ENCODE assay signal across 16 cellular contexts in genomic region chr11:123217897-123218296, GRCh38. TPM values are rescaled to one million over a fixed set of nuclear protein-coding genes. Genes with fewer than 3 reads are reported as not detected.
DNase-seq lines count a peak whose midpoint lies in the region; ATAC-seq, FAIRE-seq and TF ChIP-seq lines count a peak whose summit lies in the region.
"Had no signal": no experiment of that assay in that cellular context is flagged by ENCODE, and none has a peak within 500 bp of the region (broad histone marks: within the 10 kb centered on the region; RNA-seq: fewer than 3 reads in every experiment).

No MANE protein-coding gene starts in this region.

- no peak overlapping the region for H4K91ac ChIP-seq in H1 (replicated peaks; ENCODE audit: insufficient read length, low read length)

- no peak for TF ChIP-seq EP300 in H1 (IDR thresholded peaks at IDR 0.05; ENCODE audit: borderline replicate concordance in 1 of 2, low read depth in 2 of 2, low read length in 2 of 2)

- H2BK5ac ChIP-seq in H1 (ENCODE audit: low read depth, low read length): no peak overlapping the region

- H3K4ac ChIP-seq in H1 (replicated peaks; ENCODE audit: insufficient read length, low read depth, low read length): no peak overlapping the region

- H2BK20ac ChIP-seq in H1 (ENCODE audit: low read length): no peak overlapping the region

- H3K9me3 ChIP-seq in H1 (ENCODE audit: insufficient read depth in 2 of 2, low read depth in 1 of 2, low read length in 1 of 2) (no peaks in the 10 kb centered on the region), WERI-Rb-1 (ENCODE audit: severe bottlenecking) (peaks cover 6% of the 10 kb centered on the region)

- H3K18ac ChIP-seq in H1 (ENCODE audit: extremely low read depth, low read length): no peak overlapping the region; the same call in 1 of the 2 replicates

- no peak overlapping the region for H4K8ac ChIP-seq in H1 (ENCODE audit: extremely low read depth, insufficient read depth, low read length)

- TF ChIP-seq RAD21 in H1 (IDR thresholded peaks at IDR 0.05 in 1 of 2, conservative IDR thresholded peaks at IDR 0.05 in 1 of 2; ENCODE audit: low read depth in 2 of 2, low read length in 2 of 2): no peak

- no peaks in the 10 kb centered on the region for H4K20me1 ChIP-seq in H1 (replicated peaks in 1 of 2; ENCODE audit: control insufficient read depth in 1 of 2, insufficient read depth in 2 of 2, low read length in 2 of 2)

- H3K14ac ChIP-seq in H1 (ENCODE audit: insufficient read length): no peak overlapping the region

- H3K36me3 ChIP-seq in H1 (ENCODE audit: control insufficient read depth in 2 of 4, insufficient read depth in 4 of 4, low read length in 3 of 4): no peaks in the 10 kb centered on the region
- no peaks in the 10 kb centered on the region for H3K36me3 ChIP-seq in WERI-Rb-1
- H3K36me3 ChIP-seq: tibial artery had no signal

- WGBS in H1 (ENCODE audit: extremely low coverage in 1 of 2, insufficient coverage in 1 of 2, insufficient read length in 1 of 2, insufficient replicate concordance in 2 of 2, low coverage in 1 of 2, low lambda C conversion rate in 2 of 2, missing lambda C conversion rate in 1 of 2), 2 experiments: 34% methylated on average over 3 of the region's 3 CpGs; no CpG with 5 or more reads in 1 of the 2 experiments

- ATAC-seq in natural killer cell: peak; percentile 27 to 44 (median 36)
- no peak for ATAC-seq in natural killer cell treated with Interleukin-12 subunit alpha and Interleukin-12 subunit beta and Interleukin-15 and Interleukin-18, amount 100 ng/mL, for 72 hours
- ATAC-seq: esophagus mucosa had no signal

- H3K4me1 ChIP-seq in H1 (replicated peaks in 1 of 4; ENCODE audit: control insufficient read depth in 3 of 4, insufficient read depth in 4 of 4, low read length in 3 of 4): peaks cover 0 to 8% (median 6%) of the 10 kb centered on the region in 4 experiments; a peak in 4 of 7 replicates
- H3K4me1 ChIP-seq: tibial artery had no signal

- H3K79me1 ChIP-seq in H1 (ENCODE audit: low read depth, low read length): no peaks in the 10 kb centered on the region

- H2BK120ac ChIP-seq in H1 (replicated peaks; ENCODE audit: low read depth, low read length): peak overlapping the region; percentile 82

- H2BK12ac ChIP-seq in H1 (ENCODE audit: low read depth, low read length): no peak overlapping the region

- no peak overlapping the region for H4K5ac ChIP-seq in H1 (ENCODE audit: insufficient read length, low read depth, low read length)

- H3K23ac ChIP-seq in H1 (ENCODE audit: insufficient read length): no peak overlapping the region

- no peak overlapping the region for H2AK5ac ChIP-seq in H1 (ENCODE audit: low read depth, low read length)

- H3K4me3 ChIP-seq in H1 (ENCODE audit: extremely low read depth in 1 of 4, insufficient read depth in 2 of 4, low read depth in 3 of 4, low read length in 4 of 4) (no peak overlapping the region), WERI-Rb-1 (ENCODE audit: low read depth, low read length) (no peak overlapping the region)
- H3K4me3 ChIP-seq: tibial artery had no signal

- H3K27me3 Mint-ChIP-seq in natural killer cell (ENCODE audit: low read depth in 2 of 2) (peaks cover 12 to 25% of the 10 kb centered on the region in 2 donors), nephron (ENCODE audit: low read depth) (peaks cover 26% of the 10 kb centered on the region)
- H3K27me3 Mint-ChIP-seq in natural killer cell treated with Interleukin-12 subunit alpha and Interleukin-12 subunit beta and Interleukin-15 and Interleukin-18, amount 100 ng/mL, for 72 hours: peaks cover 21 to 38% of the 10 kb centered on the region in 2 donors

- H3K27ac Mint-ChIP-seq in natural killer cell: no peak overlapping the region
- H3K27ac Mint-ChIP-seq in natural killer cell treated with Interleukin-12 subunit alpha and Interleukin-12 subunit beta and Interleukin-15 and Interleukin-18, amount 100 ng/mL, for 72 hours: no peak overlapping the region
- peak overlapping the region; percentile 18 to 92 (median 47) for H3K27ac Mint-ChIP-seq in nephron
- H3K27ac Mint-ChIP-seq: CD4-positive, alpha-beta memory T cell; dendritic cell treated with granulocyte-macrophage colony-stimulating factor and Interleukin-4, amounts not matched to agents 40 ng/mL and 50 ng/mL, for 4 days had no signal

- H3K4me1 Mint-ChIP-seq in natural killer cell (peaks cover 6 to 7% of the 10 kb centered on the region in 2 donors), nephron (peaks cover 26% of the 10 kb centered on the region)
- no peaks in the 10 kb centered on the region for H3K4me1 Mint-ChIP-seq in natural killer cell treated with Interleukin-12 subunit alpha and Interleukin-12 subunit beta and Interleukin-15 and Interleukin-18, amount 100 ng/mL, for 72 hours (ENCODE audit: low read depth in 2 of 2)
- H3K4me1 Mint-ChIP-seq: CD4-positive, alpha-beta memory T cell had no signal

- no peak overlapping the region for H2AFZ ChIP-seq in H1 (ENCODE audit: low read length)

- H3K9me3 Mint-ChIP-seq in natural killer cell (peaks cover 0 to 3% of the 10 kb centered on the region in 2 donors), nephron (peaks cover 14% of the 10 kb centered on the region)
- H3K9me3 Mint-ChIP-seq in natural killer cell treated with Interleukin-12 subunit alpha and Interleukin-12 subunit beta and Interleukin-15 and Interleukin-18, amount 100 ng/mL, for 72 hours: no peaks in the 10 kb centered on the region

- H3K4me2 ChIP-seq in H1 (ENCODE audit: insufficient read depth in 1 of 2, low read depth in 2 of 2, low read length in 2 of 2): no peak overlapping the region; a peak in 1 of 4 replicates

- no peak overlapping the region for H3K27ac ChIP-seq in H1 (ENCODE audit: low read depth, low read length)
- no peak overlapping the region for H3K27ac ChIP-seq in WERI-Rb-1
- H3K27ac ChIP-seq: tibial artery had no signal

- TF ChIP-seq CTCF in natural killer cell (IDR thresholded peaks at IDR 0.05) (no peak), H1 (IDR thresholded peaks at IDR 0.05; ENCODE audit: control extremely low read depth in 1 of 3, insufficient read depth in 1 of 3, low read depth in 1 of 3, low read length in 3 of 3) (no peak), nephron (IDR thresholded peaks at IDR 0.05; ENCODE audit: unreplicated experiment in 3 of 3) (no peak), WERI-Rb-1 (IDR thresholded peaks at IDR 0.05; ENCODE audit: low read depth, low read length) (no peak)

- TF ChIP-seq POLR2A in H1 (IDR thresholded peaks at IDR 0.05; ENCODE audit: control extremely low read depth in 1 of 2, low read depth in 2 of 2, low read length in 2 of 2): no peak

- H3K9ac ChIP-seq in H1 (replicated peaks in 1 of 4; ENCODE audit: extremely low read depth in 1 of 4, low read depth in 3 of 4, low read length in 3 of 4): no peak overlapping the region

- no peaks in the 10 kb centered on the region for H3K23me2 ChIP-seq in H1 (ENCODE audit: low read depth, low read length)

- peak; percentile 7 for FAIRE-seq in H1 (lab: Jason Lieb, UNC)

- H3K79me2 ChIP-seq in H1 (ENCODE audit: control insufficient read depth in 1 of 2, insufficient read depth in 2 of 2, low read length in 2 of 2): no peaks in the 10 kb centered on the region

- intact Hi-C loops in natural killer cell (cut with micrococcal nuclease): no loop called here

- DNase-seq in natural killer cell (no peak), H1 (ENCODE audit: low read depth in 1 of 2, low spot score in 2 of 2) (no peak), amniotic stem cell (lab: John Stamatoyannopoulos, UW) (no peak), NCI-H1694 treated with DMSO at 0.1 percent for 48 hours (lab: John Stamatoyannopoulos, UW) (no peak), CD1c-positive myeloid dendritic cell (ENCODE audit: extremely low spot score) (no peak), WERI-Rb-1 (no peak)
- no peak for DNase-seq in natural killer cell treated with Interleukin-12 subunit alpha and Interleukin-12 subunit beta and Interleukin-15 and Interleukin-18, amount 100 ng/mL, for 72 hours (ENCODE audit: low spot score)
- DNase-seq: activated CD4-positive, CD25-positive, alpha-beta regulatory T cell treated with anti-CD3 and anti-CD28 coated beads, Interleukin-2, amount 50 U/mL, for 72 hours; activated gamma-delta T cell treated with Interleukin-2 at 50 U/mL for 16 hours; CD4-positive, alpha-beta memory T cell; NCI-H1417 treated with DMSO at 0.1 percent for 48 hours; Right ventricle myocardium superior; tibial artery had no signal

- no peak overlapping the region for H3K56ac ChIP-seq in H1 (replicated peaks; ENCODE audit: insufficient read length, low read depth, low read length)

- POLR2A ChIA-PET in H1 (lab: Charles Lee; ENCODE audit: partially characterized antibody): interaction anchor here (1.5 to 4.0 kb wide), 3 partner anchors 15 to 76 kb away, joined by 3 to 14 read pairs (median 6); no protein-coding TSS in a partner anchor

- H3K27me3 ChIP-seq in H1 (replicated peaks in 1 of 4; ENCODE audit: control insufficient read depth in 3 of 4, extremely low read depth in 1 of 4, insufficient read depth in 3 of 4, low read length in 3 of 4): peaks cover 0 to 1% (median 0%) of the 10 kb centered on the region in 4 experiments; a peak in 1 of 7 replicates
- no peaks in the 10 kb centered on the region for H3K27me3 ChIP-seq in WERI-Rb-1 (ENCODE audit: insufficient read depth, low read depth, severe bottlenecking)

- H3K36me3 Mint-ChIP-seq in natural killer cell (no peaks in the 10 kb centered on the region), nephron (ENCODE audit: low read depth) (no peaks in the 10 kb centered on the region)
- H3K36me3 Mint-ChIP-seq in natural killer cell treated with Interleukin-12 subunit alpha and Interleukin-12 subunit beta and Interleukin-15 and Interleukin-18, amount 100 ng/mL, for 72 hours: peaks cover 5% of the 10 kb centered on the region
- H3K36me3 Mint-ChIP-seq: CD4-positive, alpha-beta memory T cell had no signal

- CTCF ChIA-PET in H1 (lab: Charles Lee; ENCODE audit: partially characterized antibody): interaction anchor here (0.7 to 1.1 kb wide), 4 partner anchors 11 to 106 kb away, joined by 3 to 4 read pairs (median 3); no protein-coding TSS in a partner anchor

- no peak overlapping the region for H2BK15ac ChIP-seq in H1 (ENCODE audit: low read length)

- no peak overlapping the region for H3K4me3 Mint-ChIP-seq in natural killer cell
- no peak overlapping the region for H3K4me3 Mint-ChIP-seq in natural killer cell treated with Interleukin-12 subunit alpha and Interleukin-12 subunit beta and Interleukin-15 and Interleukin-18, amount 100 ng/mL, for 72 hours
- no peak overlapping the region for H3K4me3 Mint-ChIP-seq in nephron
- H3K4me3 Mint-ChIP-seq: CD4-positive, alpha-beta memory T cell; dendritic cell treated with granulocyte-macrophage colony-stimulating factor and Interleukin-4, amounts not matched to agents 40 ng/mL and 50 ng/mL, for 4 days had no signal

RNA-seq across cellular contexts. Expression of gene CLMP, which starts 22.8 kb away (rescaled TPM):
- total RNA-seq in natural killer cell: under 1 TPM in 2 of 3 donors, not detected in 1; 0.07 to 0.45 TPM
- not detected for total RNA-seq in natural killer cell treated with Interleukin-12 subunit alpha and Interleukin-12 subunit beta and Interleukin-15 and Interleukin-18, amount 100 ng/mL, for 72 hours
- total RNA-seq in H1 (2021; fragmentation: NEBNext Ultra II Directional; extraction: Animal tissue kit (Norgen Biotek cat#: 25700)): 20.8 and 24.1 TPM in 2 replicates
- 9.9 and 11.5 TPM in 2 replicates for polyA plus RNA-seq in H1 (2011; rRNA removed)
- polyA plus RNA-seq in H1 (2011; cell fraction: cytosol; rRNA removed): 15.4 TPM
- polyA plus RNA-seq in H1 (2011; cell fraction: nucleus; rRNA removed): 16.9 TPM
- polyA plus RNA-seq in H1 (2012, experiment 1 of 2): 10.4 to 16.3 TPM (median 14.3 TPM) in 4 replicates
- 2.0 TPM for polyA plus RNA-seq in H1 (2012, experiment 2 of 2)
- 15.4 TPM for polyA plus RNA-seq in H1 (2013, experiment 1 of 2)
- 16.5 TPM for polyA plus RNA-seq in H1 (2013, experiment 2 of 2)
- 58.8 and 90.8 TPM in 2 replicates for polyA minus RNA-seq in H1 (2011; rRNA and poly(A)+ RNA removed)
- 13.3 TPM for polyA minus RNA-seq in H1 (2011; cell fraction: cytosol; rRNA and poly(A)+ RNA removed)
- polyA minus RNA-seq in H1 (2011; cell fraction: nucleus; rRNA and poly(A)+ RNA removed): 17.5 TPM

Comparison
In these comparisons a context has a peak if more than half of its experiments do, and no peak if none do; other contexts are left out.
1. ATAC-seq: peak in natural killer cell (3 of 3); none in natural killer cell treated with Interleukin-12 subunit alpha and Interleukin-12 subunit beta and Interleukin-15 and Interleukin-18, amount 100 ng/mL, for 72 hours (0 of 2).
2. H3K27ac Mint-ChIP-seq: peak in nephron (3 of 3); none in natural killer cell (0 of 2) and natural killer cell treated with Interleukin-12 subunit alpha and Interleukin-12 subunit beta and Interleukin-15 and Interleukin-18, amount 100 ng/mL, for 72 hours (0 of 2).
3. RNA of gene CLMP, which starts 22.8 kb away (total RNA-seq): 20.8 to 24.1 TPM in H1; 0.07 to 0.45 TPM in natural killer cell and not detected in natural killer cell treated with Interleukin-12 subunit alpha and Interleukin-12 subunit beta and Interleukin-15 and Interleukin-18, amount 100 ng/mL, for 72 hours; every median in the first group is over 10 times any median in the second.